Comparison of ENCODE assay signal across 1 cellular context in the genomic region with DNA sequence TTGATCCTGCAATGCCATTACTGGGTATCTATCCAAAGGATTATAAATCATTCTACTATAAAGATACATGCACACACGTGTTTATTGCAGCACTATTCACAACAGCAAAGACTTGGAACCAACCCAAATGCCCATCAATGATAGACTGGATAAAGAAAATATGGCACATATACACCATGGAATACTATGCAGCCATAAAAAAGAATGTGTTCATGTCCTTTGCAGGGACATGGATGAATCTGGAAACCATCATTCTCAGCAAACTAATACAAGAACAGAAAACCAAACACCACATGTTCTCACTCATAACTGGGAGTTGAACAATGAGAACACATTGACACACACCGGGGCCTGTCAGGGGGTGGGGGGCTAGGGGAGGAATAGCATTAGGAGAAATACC. TPM values are rescaled to one million over a fixed set of nuclear protein-coding genes. Genes with fewer than 3 reads are reported as not detected.
"Had no signal": no experiment of that assay in that cellular context is flagged by ENCODE, and none has a peak within 500 bp of the region (broad histone marks: within the 10 kb centered on the region; RNA-seq: fewer than 3 reads in every experiment).

No MANE protein-coding gene starts in this region.

RNA-seq across cellular contexts. Expression of a gene that starts 4.9 kb away (rescaled TPM):
- total RNA-seq: vagina had no signal
